In genomic region chr2:225122582-225123486, GRCh38 we compare ENCODE assay signal across 1 cellular context.
TF ChIP-seq lines count a peak whose summit lies in the region.

No MANE protein-coding gene starts in this region.

TF ChIP-seq in H1, 55 proteins besides CTCF, POLR2A, EP300 and RAD21:
- TF ChIP-seq GTF2F1 (IDR thresholded peaks at IDR 0.05; ENCODE audit: borderline replicate concordance, low read depth, low read length), result no peak
- no peak for TF ChIP-seq SIX5 (IDR thresholded peaks at IDR 0.05; ENCODE audit: low read depth, low read length)
- TF ChIP-seq CTBP2 (IDR thresholded peaks at IDR 0.05; ENCODE audit: borderline replicate concordance, insufficient read depth, insufficient read length, low read length), result no peak
- no peak for TF ChIP-seq JUN (IDR thresholded peaks at IDR 0.05; ENCODE audit: low read depth, low read length)
- TF ChIP-seq CHD2 (IDR thresholded peaks at IDR 0.05; ENCODE audit: low read length), result no peak
- TF ChIP-seq MAFK (IDR thresholded peaks at IDR 0.05; ENCODE audit: low read depth, low read length), result no peak
- TF ChIP-seq POU5F1 (IDR thresholded peaks at IDR 0.05; ENCODE audit: low read depth, low read length), result no peak
- no peak for TF ChIP-seq YY1 (IDR thresholded peaks at IDR 0.05; ENCODE audit: low read depth, low read length)
- TF ChIP-seq BRCA1 (IDR thresholded peaks at IDR 0.05; ENCODE audit: low read depth, low read length), result no peak
